In genomic region chr17:33725675-33726271, GRCh38 we compare ENCODE assay signal across 8 cellular contexts.
DNase-seq lines count a peak whose midpoint lies in the region; ATAC-seq and TF ChIP-seq lines count a peak whose summit lies in the region.

No MANE protein-coding gene starts in this region.

- no CpG with 5 or more reads among the region's 11 CpGs for WGBS in neuronal stem cell (ENCODE audit: extremely low coverage in 2 of 2, insufficient read length in 2 of 2, insufficient replicate concordance in 1 of 2), 2 donors
- WGBS in ovary, 3 donors = 23 to 26% (median 25%) methylated on average over 11 of the region's 11 CpGs

- H2BK5ac ChIP-seq in neuronal stem cell (ENCODE audit: low read length) = no peak overlapping the region

- no peak overlapping the region for H3K14ac ChIP-seq in neuronal stem cell (ENCODE audit: low read length)

- no peaks in the 10 kb centered on the region for H3K4me1 Mint-ChIP-seq in endothelial cell (ENCODE audit: unreplicated experiment)
- H3K4me1 Mint-ChIP-seq in effector memory CD8-positive, alpha-beta T cell (ENCODE audit: low read depth in 2 of 2) = no peaks in the 10 kb centered on the region

- no peak overlapping the region for H3K4me3 Mint-ChIP-seq in endothelial cell (ENCODE audit: unreplicated experiment)
- no peak overlapping the region for H3K4me3 Mint-ChIP-seq in effector memory CD8-positive, alpha-beta T cell

- TF ChIP-seq POLR2A in ovary (IDR thresholded peaks at IDR 0.05) = no peak

- H2AFZ ChIP-seq in neuronal stem cell (ENCODE audit: low read length) = no peak overlapping the region

- no peaks in the 10 kb centered on the region for H3K79me1 ChIP-seq in neuronal stem cell (ENCODE audit: low read depth, low read length)

- no peak overlapping the region for H3K4me2 ChIP-seq in neuronal stem cell (ENCODE audit: insufficient read depth, low read length, poor library complexity, severe bottlenecking)

- H4K8ac ChIP-seq in neuronal stem cell (ENCODE audit: low read depth, low read length) = no peak overlapping the region

- H3K9me3 ChIP-seq in neuronal stem cell (replicated peaks in 1 of 2; ENCODE audit: control insufficient read depth in 2 of 2, insufficient read depth in 1 of 2, low read depth in 1 of 2, low read length in 2 of 2) (no peaks in the 10 kb centered on the region), ovary (no peaks in the 10 kb centered on the region)

- no peak overlapping the region for H2AK5ac ChIP-seq in neuronal stem cell (ENCODE audit: low read depth, low read length)

- TF ChIP-seq CTCF in GM12875 (IDR thresholded peaks at IDR 0.05; ENCODE audit: borderline replicate concordance, insufficient read depth, low read depth, low read length) (peak; percentile 85), endothelial cell (IDR thresholded peaks at IDR 0.05; ENCODE audit: unreplicated experiment) (peak; percentile 81), ovary (IDR thresholded peaks at IDR 0.05) (no peak)

- peak; percentile 15 to 23 for DNase-seq in AML-193 (lab: John Stamatoyannopoulos, UW)
- peak; percentile 5 for DNase-seq in NCI-H82 treated with DMSO at 0.1 percent for 48 hours (lab: John Stamatoyannopoulos, UW; ENCODE audit: unreplicated experiment)
- DNase-seq in endothelial cell (ENCODE audit: low spot score) = peak; percentile 74
- peak; percentile 57 for DNase-seq in neuronal stem cell (ENCODE audit: low spot score)
- DNase-seq in ovary = no peak
- DNase-seq in effector memory CD8-positive, alpha-beta T cell = no peak

- no peak overlapping the region for H3K9ac ChIP-seq in neuronal stem cell (ENCODE audit: low read depth, low read length, poor library complexity)

- no peak overlapping the region for H3K4ac ChIP-seq in neuronal stem cell (ENCODE audit: low read length)

- intact Hi-C loops in ovary (cut with DNase I) = no loop called here

- no peaks in the 10 kb centered on the region for H3K9me3 Mint-ChIP-seq in endothelial cell (ENCODE audit: unreplicated experiment)
- peaks cover 1 to 2% of the 10 kb centered on the region in 2 donors for H3K9me3 Mint-ChIP-seq in effector memory CD8-positive, alpha-beta T cell

- H2BK15ac ChIP-seq in neuronal stem cell (ENCODE audit: low read length) = no peak overlapping the region

- no peak overlapping the region for H2BK12ac ChIP-seq in neuronal stem cell (ENCODE audit: low read length)

- no peak overlapping the region for H3K4me3 ChIP-seq in GM12875 (ENCODE audit: low read depth, low read length)
- no peak overlapping the region for H3K4me3 ChIP-seq in neuronal stem cell (ENCODE audit: low read length in 2 of 2)
- no peak overlapping the region for H3K4me3 ChIP-seq in ovary

- H3K27me3 ChIP-seq in neuronal stem cell (ENCODE audit: control insufficient read depth in 3 of 3, insufficient read depth in 3 of 3, low read depth in 1 of 3, low read length in 3 of 3) = no peaks in the 10 kb centered on the region
- no peaks in the 10 kb centered on the region for H3K27me3 ChIP-seq in ovary

- no peak overlapping the region for H2BK120ac ChIP-seq in neuronal stem cell (ENCODE audit: low read depth, low read length)

- no peak overlapping the region for H4K91ac ChIP-seq in neuronal stem cell (ENCODE audit: low read depth, low read length, poor library complexity)

- H3K4me1 ChIP-seq in neuronal stem cell (ENCODE audit: control insufficient read depth in 2 of 2, insufficient read depth in 1 of 2, low read depth in 1 of 2, low read length in 2 of 2) (no peaks in the 10 kb centered on the region), ovary (ENCODE audit: insufficient read depth) (no peaks in the 10 kb centered on the region)

- no peak overlapping the region for H3K27ac ChIP-seq in neuronal stem cell (replicated peaks; ENCODE audit: low read length)
- no peak overlapping the region for H3K27ac ChIP-seq in ovary

- no peaks in the 10 kb centered on the region for H3K36me3 Mint-ChIP-seq in endothelial cell (ENCODE audit: low read depth, unreplicated experiment)
- H3K36me3 Mint-ChIP-seq in effector memory CD8-positive, alpha-beta T cell (ENCODE audit: insufficient read depth) = peaks cover 5% of the 10 kb centered on the region

- no peak overlapping the region for H3K27ac Mint-ChIP-seq in endothelial cell (ENCODE audit: unreplicated experiment)
- H3K27ac Mint-ChIP-seq in effector memory CD8-positive, alpha-beta T cell = no peak overlapping the region

- ATAC-seq in HG03354 (IDR thresholded peaks at IDR 0.05; ENCODE audit: poor library complexity, severe bottlenecking, unreplicated experiment) = no peak
- no peak for ATAC-seq in effector memory CD8-positive, alpha-beta T cell (replicated peaks)

- H3K27me3 Mint-ChIP-seq in endothelial cell (ENCODE audit: unreplicated experiment) = no peaks in the 10 kb centered on the region
- H3K27me3 Mint-ChIP-seq in effector memory CD8-positive, alpha-beta T cell = peaks cover 44 to 83% of the 10 kb centered on the region in 2 donors

- H3K36me3 ChIP-seq in neuronal stem cell (replicated peaks in 1 of 2; ENCODE audit: control insufficient read depth in 2 of 2, insufficient read depth in 2 of 2, low read length in 2 of 2) = no peaks in the 10 kb centered on the region
- H3K36me3 ChIP-seq in ovary = no peaks in the 10 kb centered on the region

- no peak overlapping the region for H3K18ac ChIP-seq in neuronal stem cell (ENCODE audit: low read length)

- no peak overlapping the region for H3K23ac ChIP-seq in neuronal stem cell (ENCODE audit: low read depth, low read length, poor library complexity)

- TF ChIP-seq EP300 in ovary (IDR thresholded peaks at IDR 0.05) = no peak

Comparison
In these comparisons a context has a peak if more than half of its experiments do, and no peak if none do; other contexts are left out.
1. DNase-seq: peak in AML-193 (2 of 2), NCI-H82 treated with DMSO at 0.1 percent for 48 hours (single experiment), endothelial cell (single experiment) and neuronal stem cell (single experiment); none in ovary (0 of 5) and effector memory CD8-positive, alpha-beta T cell (0 of 3).
2. CTCF ChIP-seq: peak in GM12875 (single experiment) and endothelial cell (single experiment); none in ovary (0 of 3).